In the genomic region with DNA sequence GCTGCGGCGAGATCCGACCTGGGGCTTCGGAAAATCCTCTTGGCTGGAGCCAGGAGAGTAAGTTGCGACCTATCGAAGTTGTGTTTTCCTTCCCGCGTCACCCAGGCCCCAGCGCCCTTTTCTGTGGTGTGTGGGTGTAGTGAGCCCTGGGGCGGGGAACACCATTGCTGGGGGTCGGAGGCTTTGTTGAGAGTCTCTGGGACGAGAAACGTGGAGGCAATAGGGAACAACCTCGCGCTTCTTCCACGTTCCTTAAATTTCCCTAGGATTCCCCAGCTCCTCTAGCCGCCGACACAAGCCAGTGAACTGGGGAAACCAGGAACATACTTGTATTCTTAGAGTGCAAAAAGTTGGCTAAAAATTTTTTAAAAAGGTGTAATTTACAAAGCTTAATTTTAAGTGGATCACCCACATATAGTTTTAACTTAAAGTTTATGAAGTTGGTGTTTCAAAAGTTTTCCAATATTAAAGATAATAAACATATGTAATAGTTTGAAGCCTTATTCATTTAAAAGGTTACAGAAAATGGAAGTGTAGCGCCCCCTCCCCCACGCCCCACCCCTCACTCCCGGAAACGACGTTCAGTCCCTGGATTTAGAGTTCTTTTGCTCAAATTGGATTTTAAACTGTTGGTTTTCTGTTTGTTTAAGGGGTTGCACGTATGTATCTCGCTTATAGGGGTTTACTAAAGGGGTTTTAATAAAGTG, we compare ENCODE assay signal across 7 cellular contexts. TPM values are rescaled to one million over a fixed set of nuclear protein-coding genes. Genes with fewer than 3 reads are reported as not detected.
DNase-seq lines count a peak whose midpoint lies in the region; ATAC-seq and TF ChIP-seq lines count a peak whose summit lies in the region.

No MANE protein-coding gene starts in this region.

- no peak overlapping the region for H3K27ac ChIP-seq in OCI-LY7 (ENCODE audit: low read depth, low read length, poor library complexity, severe bottlenecking)

- H3K36me3 ChIP-seq in OCI-LY7 (ENCODE audit: insufficient read depth, low read length) = no peaks in the 10 kb centered on the region

- no peaks in the 10 kb centered on the region for H4K20me1 ChIP-seq in OCI-LY7 (ENCODE audit: insufficient read depth, low read length)

- peaks cover 3% of the 10 kb centered on the region for H3K4me1 Mint-ChIP-seq in activated CD4-positive, alpha-beta memory T cell treated with anti-CD3 and anti-CD28 coated beads, Interleukin-2, amount 10 ng/mL, durations not matched to agents 7 days and 5 days

- DNase-seq in activated CD4-positive, alpha-beta memory T cell treated with anti-CD3 and anti-CD28 coated beads, Interleukin-2, amount 10 ng/mL, durations not matched to agents 7 days and 5 days = no peak
- DNase-seq in stimulated activated naive CD8-positive, alpha-beta T cell treated with anti-CD3 and anti-CD28 coated beads, Interleukin-15, Interleukin-2, amounts not matched to agents 100 U/mL and 50 U/mL, for 24 hours = no peak
- no peak for DNase-seq in OCI-LY7 (ENCODE audit: low spot score)

- H2AFZ ChIP-seq in OCI-LY7 (ENCODE audit: low read length) = no peak overlapping the region

- H3K4me3 Mint-ChIP-seq in activated CD4-positive, alpha-beta memory T cell treated with anti-CD3 and anti-CD28 coated beads, Interleukin-2, amount 10 ng/mL, durations not matched to agents 7 days and 5 days = peak overlapping the region; percentile 53

- intact Hi-C loops in OCI-LY7 (cut with micrococcal nuclease; ENCODE audit: unreplicated experiment) = no loop called here

- TF ChIP-seq CTCF in OCI-LY7 (conservative IDR thresholded peaks at IDR 0.05; ENCODE audit: low read length) = no peak

- no peaks in the 10 kb centered on the region for H3K9me3 Mint-ChIP-seq in activated CD4-positive, alpha-beta memory T cell treated with anti-CD3 and anti-CD28 coated beads, Interleukin-2, amount 10 ng/mL, durations not matched to agents 7 days and 5 days

- H3K4me3 ChIP-seq in iPS-18c (ENCODE audit: insufficient read depth, low read depth, low read length) (peak overlapping the region; percentile 90), OCI-LY7 (ENCODE audit: low read depth, low read length, poor library complexity, severe bottlenecking) (no peak overlapping the region)

- peaks cover 6% of the 10 kb centered on the region for H3K4me1 ChIP-seq in OCI-LY7 (ENCODE audit: insufficient read depth, low read length, poor library complexity, severe bottlenecking)

- peaks cover 32% of the 10 kb centered on the region for H3K27me3 Mint-ChIP-seq in activated CD4-positive, alpha-beta memory T cell treated with anti-CD3 and anti-CD28 coated beads, Interleukin-2, amount 10 ng/mL, durations not matched to agents 7 days and 5 days

- no peak overlapping the region for H3K27ac Mint-ChIP-seq in activated CD4-positive, alpha-beta memory T cell treated with anti-CD3 and anti-CD28 coated beads, Interleukin-2, amount 10 ng/mL, durations not matched to agents 7 days and 5 days

- H3K36me3 Mint-ChIP-seq in activated CD4-positive, alpha-beta memory T cell treated with anti-CD3 and anti-CD28 coated beads, Interleukin-2, amount 10 ng/mL, durations not matched to agents 7 days and 5 days (ENCODE audit: low read depth) = no peaks in the 10 kb centered on the region

- H3K9me3 ChIP-seq in iPS-18c (ENCODE audit: control insufficient read depth, insufficient read depth, low read length) (no peaks in the 10 kb centered on the region), OCI-LY7 (ENCODE audit: low read length) (no peaks in the 10 kb centered on the region)

- POLR2A ChIA-PET in activated CD4-positive, alpha-beta memory T cell treated with anti-CD3 and anti-CD28 coated beads, Interleukin-2, amount 10 ng/mL, durations not matched to agents 7 days and 5 days (lab: Charles Lee) = no interaction called here
- POLR2A ChIA-PET in OCI-LY7 (lab: Charles Lee) = no interaction called here

- no peaks in the 10 kb centered on the region for H3K79me2 ChIP-seq in OCI-LY7 (ENCODE audit: insufficient read depth, low read depth, low read length)

- CTCF ChIA-PET in activated CD4-positive, alpha-beta memory T cell treated with anti-CD3 and anti-CD28 coated beads, Interleukin-2, amount 10 ng/mL, durations not matched to agents 7 days and 5 days (lab: Charles Lee) = no interaction called here
- CTCF ChIA-PET in OCI-LY7 (lab: Charles Lee; ENCODE audit: unreplicated experiment) = no interaction called here

- H3K4me2 ChIP-seq in OCI-LY7 (ENCODE audit: low read length) = no peak overlapping the region

- BruUV-seq in OCI-LY7 (replicated peaks; lab: Mats Ljungman, UMichigan) = no TSS peak

- no peaks in the 10 kb centered on the region for H3K9me2 ChIP-seq in OCI-LY7 (ENCODE audit: insufficient read depth, low read length)

- peak; percentile 6 for ATAC-seq in GM19025 (IDR thresholded peaks at IDR 0.05; ENCODE audit: low read depth, unreplicated experiment)
- ATAC-seq in HG02973 (IDR thresholded peaks at IDR 0.05; ENCODE audit: unreplicated experiment) = peak; percentile 6
- peak; percentile 36 for ATAC-seq in stimulated activated naive CD8-positive, alpha-beta T cell treated with anti-CD3 and anti-CD28 coated beads, Interleukin-15, Interleukin-2, amounts not matched to agents 100 U/mL and 50 U/mL, for 24 hours
- ATAC-seq in GM19452 (IDR thresholded peaks at IDR 0.05; ENCODE audit: unreplicated experiment) = no peak

RNA-seq across cellular contexts. Expression of a gene that starts 0.6 kb away (rescaled TPM):
- total RNA-seq in activated CD4-positive, alpha-beta memory T cell treated with anti-CD3 and anti-CD28 coated beads, Interleukin-2, amount 10 ng/mL, durations not matched to agents 7 days and 5 days = under 1 TPM; 0.10 to 0.13 TPM
- total RNA-seq in OCI-LY7 (2014; rRNA removed; shearing (Covaris generic)) = not detected in 2 replicates
- not detected in 2 replicates for total RNA-seq in OCI-LY7 (2022)

RNA-seq across cellular contexts. Expression of a gene that starts 51.1 kb away (rescaled TPM):
- total RNA-seq in activated CD4-positive, alpha-beta memory T cell treated with anti-CD3 and anti-CD28 coated beads, Interleukin-2, amount 10 ng/mL, durations not matched to agents 7 days and 5 days = not detected
- not detected in 2 replicates for total RNA-seq in OCI-LY7 (2014; rRNA removed; shearing (Covaris generic))
- not detected in 2 replicates for total RNA-seq in OCI-LY7 (2022)
